Comparison of ENCODE assay signal across 1 cellular context in the genomic region with DNA sequence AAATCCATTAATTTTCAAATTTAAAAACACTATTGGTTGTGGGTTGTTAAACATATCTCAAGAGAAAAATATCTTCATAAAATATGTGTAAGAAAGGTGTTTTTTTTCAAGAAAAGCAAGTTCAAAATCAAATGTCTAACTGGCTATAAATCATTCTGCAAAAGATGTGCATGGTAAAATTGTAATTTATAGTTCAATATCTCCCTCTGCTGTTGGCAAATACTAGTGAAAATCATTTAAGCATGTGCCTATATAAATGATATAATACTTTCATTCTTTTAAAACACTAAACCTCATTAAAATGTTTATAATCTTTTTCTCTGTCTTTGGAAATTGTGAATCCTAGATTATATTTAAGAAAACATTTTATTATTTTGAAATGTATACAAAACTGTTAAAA.
TF ChIP-seq lines count a peak whose summit lies in the region.

No MANE protein-coding gene starts in this region.

TF ChIP-seq in IMR-90, 13 proteins besides CTCF, POLR2A, EP300 and RAD21:
- peak; percentile 26; the same call in 1 of the 2 replicates for TF ChIP-seq SMC3 (IDR thresholded peaks at IDR 0.05; ENCODE audit: low read depth, low read length)
- TF ChIP-seq, protein P1, sequence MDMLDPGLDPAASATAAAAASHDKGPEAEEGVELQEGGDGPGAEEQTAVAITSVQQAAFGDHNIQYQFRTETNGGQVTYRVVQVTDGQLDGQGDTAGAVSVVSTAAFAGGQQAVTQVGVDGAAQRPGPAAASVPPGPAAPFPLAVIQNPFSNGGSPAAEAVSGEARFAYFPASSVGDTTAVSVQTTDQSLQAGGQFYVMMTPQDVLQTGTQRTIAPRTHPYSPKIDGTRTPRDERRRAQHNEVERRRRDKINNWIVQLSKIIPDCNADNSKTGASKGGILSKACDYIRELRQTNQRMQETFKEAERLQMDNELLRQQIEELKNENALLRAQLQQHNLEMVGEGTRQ (IDR thresholded peaks at IDR 0.05; ENCODE audit: low read depth, low read length) = no peak
